In the genomic region with DNA sequence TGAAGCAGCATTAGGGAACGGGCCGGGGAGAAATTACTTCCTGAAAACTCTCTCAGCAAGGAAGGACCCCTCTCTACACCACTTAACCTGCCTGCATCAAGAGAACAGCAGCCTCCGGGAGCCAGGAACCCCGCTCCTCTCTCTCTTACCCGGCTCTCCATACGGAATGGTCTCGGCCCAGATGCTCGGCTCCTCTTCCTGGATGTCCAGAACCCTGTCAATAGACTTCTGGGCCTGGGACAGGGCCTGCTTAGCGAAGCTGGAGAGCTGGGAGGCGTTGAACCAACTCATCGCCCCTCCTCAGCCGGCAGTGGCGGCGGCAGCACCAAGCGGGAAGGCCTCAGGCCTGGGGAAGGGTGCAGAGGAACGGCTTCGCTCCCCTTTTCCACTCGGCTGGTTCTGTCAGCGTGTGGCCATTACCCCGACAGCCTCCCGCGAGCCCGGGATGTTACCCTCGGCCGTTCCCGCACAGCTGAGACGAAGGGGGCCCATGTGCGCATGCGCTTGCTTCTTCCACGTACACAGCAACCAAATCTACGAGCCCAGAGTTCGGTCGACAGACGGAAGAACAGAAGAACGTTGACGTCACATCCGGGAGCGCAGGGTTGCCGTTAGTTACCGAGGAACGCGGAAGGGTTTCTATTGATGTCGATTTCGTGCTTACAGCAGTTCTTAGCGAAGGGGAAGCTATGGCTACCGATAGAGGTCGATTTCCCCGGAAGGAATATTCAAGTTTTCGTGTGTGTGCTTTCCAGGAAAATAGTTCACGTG, we compare ENCODE assay signal across 2 cellular contexts.
A peak's percentile ranks its signal among the peaks of the same experiment; 100 is the strongest.
TF ChIP-seq lines count a peak whose summit lies in the region.

A gene with protein sequence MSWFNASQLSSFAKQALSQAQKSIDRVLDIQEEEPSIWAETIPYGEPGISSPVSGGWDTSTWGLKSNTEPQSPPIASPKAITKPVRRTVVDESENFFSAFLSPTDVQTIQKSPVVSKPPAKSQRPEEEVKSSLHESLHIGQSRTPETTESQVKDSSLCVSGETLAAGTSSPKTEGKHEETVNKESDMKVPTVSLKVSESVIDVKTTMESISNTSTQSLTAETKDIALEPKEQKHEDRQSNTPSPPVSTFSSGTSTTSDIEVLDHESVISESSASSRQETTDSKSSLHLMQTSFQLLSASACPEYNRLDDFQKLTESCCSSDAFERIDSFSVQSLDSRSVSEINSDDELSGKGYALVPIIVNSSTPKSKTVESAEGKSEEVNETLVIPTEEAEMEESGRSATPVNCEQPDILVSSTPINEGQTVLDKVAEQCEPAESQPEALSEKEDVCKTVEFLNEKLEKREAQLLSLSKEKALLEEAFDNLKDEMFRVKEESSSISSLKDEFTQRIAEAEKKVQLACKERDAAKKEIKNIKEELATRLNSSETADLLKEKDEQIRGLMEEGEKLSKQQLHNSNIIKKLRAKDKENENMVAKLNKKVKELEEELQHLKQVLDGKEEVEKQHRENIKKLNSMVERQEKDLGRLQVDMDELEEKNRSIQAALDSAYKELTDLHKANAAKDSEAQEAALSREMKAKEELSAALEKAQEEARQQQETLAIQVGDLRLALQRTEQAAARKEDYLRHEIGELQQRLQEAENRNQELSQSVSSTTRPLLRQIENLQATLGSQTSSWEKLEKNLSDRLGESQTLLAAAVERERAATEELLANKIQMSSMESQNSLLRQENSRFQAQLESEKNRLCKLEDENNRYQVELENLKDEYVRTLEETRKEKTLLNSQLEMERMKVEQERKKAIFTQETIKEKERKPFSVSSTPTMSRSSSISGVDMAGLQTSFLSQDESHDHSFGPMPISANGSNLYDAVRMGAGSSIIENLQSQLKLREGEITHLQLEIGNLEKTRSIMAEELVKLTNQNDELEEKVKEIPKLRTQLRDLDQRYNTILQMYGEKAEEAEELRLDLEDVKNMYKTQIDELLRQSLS (minus strand): TSS at position 538 of the 771 bp plus-strand sequence. CDS start 247 bp downstream, at position 291.

TF ChIP-seq in SK-N-SH, 30 proteins besides CTCF, POLR2A, EP300 and RAD21:
- TF ChIP-seq, protein P1, sequence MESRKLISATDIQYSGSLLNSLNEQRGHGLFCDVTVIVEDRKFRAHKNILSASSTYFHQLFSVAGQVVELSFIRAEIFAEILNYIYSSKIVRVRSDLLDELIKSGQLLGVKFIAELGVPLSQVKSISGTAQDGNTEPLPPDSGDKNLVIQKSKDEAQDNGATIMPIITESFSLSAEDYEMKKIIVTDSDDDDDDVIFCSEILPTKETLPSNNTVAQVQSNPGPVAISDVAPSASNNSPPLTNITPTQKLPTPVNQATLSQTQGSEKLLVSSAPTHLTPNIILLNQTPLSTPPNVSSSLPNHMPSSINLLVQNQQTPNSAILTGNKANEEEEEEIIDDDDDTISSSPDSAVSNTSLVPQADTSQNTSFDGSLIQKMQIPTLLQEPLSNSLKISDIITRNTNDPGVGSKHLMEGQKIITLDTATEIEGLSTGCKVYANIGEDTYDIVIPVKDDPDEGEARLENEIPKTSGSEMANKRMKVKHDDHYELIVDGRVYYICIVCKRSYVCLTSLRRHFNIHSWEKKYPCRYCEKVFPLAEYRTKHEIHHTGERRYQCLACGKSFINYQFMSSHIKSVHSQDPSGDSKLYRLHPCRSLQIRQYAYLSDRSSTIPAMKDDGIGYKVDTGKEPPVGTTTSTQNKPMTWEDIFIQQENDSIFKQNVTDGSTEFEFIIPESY (IDR thresholded peaks at IDR 0.05; ENCODE audit: borderline replicate concordance, low read depth): no peak
- no peak for TF ChIP-seq RCOR1 (IDR thresholded peaks at IDR 0.05; ENCODE audit: low read length)
- TF ChIP-seq POLR2AphosphoS5 (IDR thresholded peaks at IDR 0.05; ENCODE audit: low read depth, low read length): peak; percentile 91; the same call in 1 of the 2 replicates
- no peak for TF ChIP-seq FOXJ3 (CRISPR knock-in tag; IDR thresholded peaks at IDR 0.05)
- TF ChIP-seq NFIC (IDR thresholded peaks at IDR 0.05; ENCODE audit: borderline replicate concordance): no peak
- peak; percentile 68 for TF ChIP-seq MXI1 (IDR thresholded peaks at IDR 0.05; ENCODE audit: low read depth, low read length)
- TF ChIP-seq, protein P2, sequence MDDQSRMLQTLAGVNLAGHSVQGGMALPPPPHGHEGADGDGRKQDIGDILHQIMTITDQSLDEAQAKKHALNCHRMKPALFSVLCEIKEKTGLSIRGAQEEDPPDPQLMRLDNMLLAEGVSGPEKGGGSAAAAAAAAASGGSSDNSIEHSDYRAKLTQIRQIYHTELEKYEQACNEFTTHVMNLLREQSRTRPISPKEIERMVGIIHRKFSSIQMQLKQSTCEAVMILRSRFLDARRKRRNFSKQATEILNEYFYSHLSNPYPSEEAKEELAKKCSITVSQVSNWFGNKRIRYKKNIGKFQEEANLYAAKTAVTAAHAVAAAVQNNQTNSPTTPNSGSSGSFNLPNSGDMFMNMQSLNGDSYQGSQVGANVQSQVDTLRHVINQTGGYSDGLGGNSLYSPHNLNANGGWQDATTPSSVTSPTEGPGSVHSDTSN (IDR thresholded peaks at IDR 0.05): no peak
- peak; percentile 86 for TF ChIP-seq GABPA (IDR thresholded peaks at IDR 0.05; ENCODE audit: low read depth)
- peak; percentile 82; the same call in 1 of the 2 replicates for TF ChIP-seq SIN3A (IDR thresholded peaks at IDR 0.05; ENCODE audit: borderline replicate concordance, low read depth, low read length)
- TF ChIP-seq ELF1 (IDR thresholded peaks at IDR 0.05): peak; percentile 97
- TF ChIP-seq GATA2 (CRISPR knock-in tag; IDR thresholded peaks at IDR 0.05): no peak
- TF ChIP-seq MEF2A (IDR thresholded peaks at IDR 0.05; ENCODE audit: borderline replicate concordance, low read depth): no peak
- TF ChIP-seq CHD2 (IDR thresholded peaks at IDR 0.05; ENCODE audit: low read length, partially characterized antibody): peak; percentile 29
- TF ChIP-seq YY1 (IDR thresholded peaks at IDR 0.05; ENCODE audit: low read depth): peak; percentile 66; the same call in 1 of the 2 replicates
- TF ChIP-seq, protein P3, sequence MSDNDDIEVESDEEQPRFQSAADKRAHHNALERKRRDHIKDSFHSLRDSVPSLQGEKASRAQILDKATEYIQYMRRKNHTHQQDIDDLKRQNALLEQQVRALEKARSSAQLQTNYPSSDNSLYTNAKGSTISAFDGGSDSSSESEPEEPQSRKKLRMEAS (IDR thresholded peaks at IDR 0.05; ENCODE audit: low read depth): peak; percentile 63
- no peak; the same call in 1 of the 2 replicates for TF ChIP-seq TAF1 (IDR thresholded peaks at IDR 0.05; ENCODE audit: borderline replicate concordance, low read depth, low read length)
- no peak for TF ChIP-seq SMC3 (IDR thresholded peaks at IDR 0.05; ENCODE audit: low read depth, low read length)
- TF ChIP-seq, protein P4, sequence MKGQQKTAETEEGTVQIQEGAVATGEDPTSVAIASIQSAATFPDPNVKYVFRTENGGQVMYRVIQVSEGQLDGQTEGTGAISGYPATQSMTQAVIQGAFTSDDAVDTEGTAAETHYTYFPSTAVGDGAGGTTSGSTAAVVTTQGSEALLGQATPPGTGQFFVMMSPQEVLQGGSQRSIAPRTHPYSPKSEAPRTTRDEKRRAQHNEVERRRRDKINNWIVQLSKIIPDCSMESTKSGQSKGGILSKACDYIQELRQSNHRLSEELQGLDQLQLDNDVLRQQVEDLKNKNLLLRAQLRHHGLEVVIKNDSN (IDR thresholded peaks at IDR 0.05; ENCODE audit: borderline replicate concordance, low read depth): no peak
- TF ChIP-seq NRF1 (IDR thresholded peaks at IDR 0.05; ENCODE audit: low read depth, low read length): peak; percentile 82
- 0 out of 2 replicates have a peak, but pooled peaks have one; percentile 7 for TF ChIP-seq TEAD4 (IDR thresholded peaks at IDR 0.05; ENCODE audit: borderline replicate concordance, insufficient read depth)
- peak; percentile 33; the same call in 1 of the 2 replicates for TF ChIP-seq RFX5 (IDR thresholded peaks at IDR 0.05; ENCODE audit: low read length)
TF ChIP-seq in SK-N-SH: peak in this region for 11.

TF ChIP-seq in K562, 482 proteins besides CTCF, POLR2A, EP300 and RAD21 (continues in another document):
- TF ChIP-seq RBM15 (IDR thresholded peaks at IDR 0.05; ENCODE audit: insufficient read depth, low read length): no peak
- TF ChIP-seq, protein P5, sequence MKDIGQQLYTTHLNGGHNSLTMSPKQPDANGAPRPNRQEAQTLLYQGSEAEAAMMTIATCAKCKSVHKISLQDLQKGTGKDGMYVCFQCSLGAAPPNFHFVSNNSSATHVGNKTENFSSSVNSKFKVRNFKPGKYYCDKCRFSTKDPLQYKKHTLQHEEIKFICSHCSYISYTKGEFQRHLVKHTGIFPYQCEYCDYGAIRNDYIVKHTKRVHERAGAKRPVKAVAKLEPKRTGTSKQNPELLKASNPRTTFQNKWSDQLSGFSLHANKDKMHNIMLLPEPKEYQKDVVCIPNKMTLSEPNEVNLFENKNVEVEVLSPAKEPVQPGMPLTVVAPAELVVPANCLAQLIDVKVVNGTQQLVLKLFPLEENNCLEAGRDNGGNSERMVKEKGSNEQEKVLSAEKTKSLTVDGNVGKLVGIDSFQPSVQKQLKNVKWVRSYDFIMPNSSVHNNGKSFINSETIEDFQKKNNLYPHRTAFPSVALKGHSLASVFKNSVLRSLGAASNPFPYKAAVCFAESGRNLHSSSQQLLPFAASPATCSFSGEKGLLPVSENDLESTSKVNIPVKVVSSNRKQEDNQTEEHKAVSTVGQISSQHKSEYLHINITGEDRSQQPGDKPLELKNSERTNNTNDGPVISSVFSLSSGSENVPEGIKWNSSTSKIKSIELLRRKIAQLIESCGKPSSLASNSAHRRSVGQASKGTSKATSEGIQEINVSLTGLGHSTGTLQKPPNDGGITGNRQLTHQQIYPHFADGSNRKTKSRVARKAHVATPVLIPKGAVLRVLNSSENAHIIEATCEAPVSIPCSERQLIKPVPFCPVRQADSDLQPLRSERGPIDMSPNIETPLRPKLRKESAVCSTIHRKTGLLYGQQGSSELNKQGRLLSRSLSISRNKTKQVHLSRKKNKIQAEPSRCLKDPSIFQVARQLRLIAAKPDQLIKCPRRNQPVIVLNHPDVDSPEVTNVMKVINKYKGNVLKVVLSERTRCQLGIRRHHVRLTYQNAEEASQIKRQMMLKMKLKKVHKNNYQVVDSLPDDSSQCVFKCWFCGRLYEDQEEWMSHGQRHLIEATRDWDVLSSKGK (CRISPR knock-in tag; IDR thresholded peaks at IDR 0.05): no peak
- TF ChIP-seq RBM39 (optimal IDR thresholded peaks at IDR 0.05; ENCODE audit: low read depth, low read length): no peak
- no peak for TF ChIP-seq XRCC4 (IDR thresholded peaks at IDR 0.05; ENCODE audit: extremely low read depth, insufficient read depth, insufficient read length)
- TF ChIP-seq, protein P6, sequence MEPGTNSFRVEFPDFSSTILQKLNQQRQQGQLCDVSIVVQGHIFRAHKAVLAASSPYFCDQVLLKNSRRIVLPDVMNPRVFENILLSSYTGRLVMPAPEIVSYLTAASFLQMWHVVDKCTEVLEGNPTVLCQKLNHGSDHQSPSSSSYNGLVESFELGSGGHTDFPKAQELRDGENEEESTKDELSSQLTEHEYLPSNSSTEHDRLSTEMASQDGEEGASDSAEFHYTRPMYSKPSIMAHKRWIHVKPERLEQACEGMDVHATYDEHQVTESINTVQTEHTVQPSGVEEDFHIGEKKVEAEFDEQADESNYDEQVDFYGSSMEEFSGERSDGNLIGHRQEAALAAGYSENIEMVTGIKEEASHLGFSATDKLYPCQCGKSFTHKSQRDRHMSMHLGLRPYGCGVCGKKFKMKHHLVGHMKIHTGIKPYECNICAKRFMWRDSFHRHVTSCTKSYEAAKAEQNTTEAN (CRISPR knock-in tag; IDR thresholded peaks at IDR 0.05): no peak
- no peak for TF ChIP-seq ZNF830 (CRISPR knock-in tag; IDR thresholded peaks at IDR 0.05)
- TF ChIP-seq ZKSCAN8 (CRISPR knock-in tag; IDR thresholded peaks at IDR 0.05): no peak
- no peak for TF ChIP-seq TCFL5 (CRISPR knock-in tag; conservative IDR thresholded peaks at IDR 0.05)
- TF ChIP-seq ZNF561 (CRISPR knock-in tag; conservative IDR thresholded peaks at IDR 0.05): no peak
- no peak for TF ChIP-seq KAT7 (CRISPR knock-in tag; IDR thresholded peaks at IDR 0.05; ENCODE audit: borderline replicate concordance)
- TF ChIP-seq, protein P7, sequence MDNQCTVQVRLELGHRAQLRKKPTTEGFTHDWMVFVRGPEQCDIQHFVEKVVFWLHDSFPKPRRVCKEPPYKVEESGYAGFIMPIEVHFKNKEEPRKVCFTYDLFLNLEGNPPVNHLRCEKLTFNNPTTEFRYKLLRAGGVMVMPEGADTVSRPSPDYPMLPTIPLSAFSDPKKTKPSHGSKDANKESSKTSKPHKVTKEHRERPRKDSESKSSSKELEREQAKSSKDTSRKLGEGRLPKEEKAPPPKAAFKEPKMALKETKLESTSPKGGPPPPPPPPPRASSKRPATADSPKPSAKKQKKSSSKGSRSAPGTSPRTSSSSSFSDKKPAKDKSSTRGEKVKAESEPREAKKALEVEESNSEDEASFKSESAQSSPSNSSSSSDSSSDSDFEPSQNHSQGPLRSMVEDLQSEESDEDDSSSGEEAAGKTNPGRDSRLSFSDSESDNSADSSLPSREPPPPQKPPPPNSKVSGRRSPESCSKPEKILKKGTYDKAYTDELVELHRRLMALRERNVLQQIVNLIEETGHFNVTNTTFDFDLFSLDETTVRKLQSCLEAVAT (IDR thresholded peaks at IDR 0.05): no peak
